Comparison of ENCODE assay signal across 30 cellular contexts in the genomic region with DNA sequence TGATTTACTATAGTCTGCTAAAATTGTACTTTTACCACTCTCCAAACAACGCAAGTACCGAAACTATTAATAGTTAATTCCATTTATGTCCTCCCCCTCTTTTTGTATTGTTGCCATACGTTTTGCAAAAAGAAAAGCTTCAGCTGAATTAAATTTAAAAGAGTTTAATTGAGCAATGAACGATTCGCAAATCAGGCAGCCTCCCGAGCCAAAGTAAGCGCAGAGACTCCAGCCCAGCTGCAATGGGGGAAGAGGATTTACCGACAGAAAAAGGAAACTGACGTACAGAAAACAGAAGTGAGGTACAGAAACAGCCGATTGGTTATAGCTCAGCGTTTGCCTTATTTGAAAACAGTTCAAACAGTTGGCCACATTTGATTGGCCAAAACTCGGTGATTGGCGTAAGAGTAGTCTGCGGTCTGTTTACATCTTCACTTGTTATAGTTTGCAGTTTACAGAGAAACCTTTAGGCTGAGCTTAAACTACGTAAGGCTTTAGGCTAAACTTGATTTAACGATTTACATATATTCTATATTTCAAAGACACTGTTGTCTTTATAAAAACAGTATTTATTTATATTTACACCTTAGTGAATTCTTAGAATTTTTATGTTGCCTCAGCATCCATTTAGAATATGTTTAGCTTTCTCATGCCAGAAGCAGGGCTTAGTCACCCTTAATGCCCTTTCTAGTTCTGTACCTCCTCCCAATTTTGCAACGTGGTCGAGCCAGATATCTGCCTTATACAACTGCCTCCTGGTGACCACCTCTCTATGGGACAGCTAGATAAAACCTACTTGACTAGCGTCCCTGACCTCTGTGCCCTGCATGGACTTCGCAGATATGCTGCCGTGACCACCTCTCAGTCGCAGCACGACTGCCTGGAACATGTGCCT. TPM values are rescaled to one million over a fixed set of nuclear protein-coding genes. Genes with fewer than 3 reads are reported as not detected.
DNase-seq lines count a peak whose midpoint lies in the region; ATAC-seq and TF ChIP-seq lines count a peak whose summit lies in the region.
"Had no signal": no experiment of that assay in that cellular context is flagged by ENCODE, and none has a peak within 500 bp of the region (broad histone marks: within the 10 kb centered on the region; RNA-seq: fewer than 3 reads in every experiment).

No MANE protein-coding gene starts in this region.

- H3K27ac ChIP-seq in GM23248 (no peak overlapping the region), SK-N-SH (ENCODE audit: low read depth in 2 of 2, low read length in 1 of 2) (no peak overlapping the region)
- H3K27ac ChIP-seq in CD4-positive, alpha-beta T cell (ENCODE audit: low read depth, low read length) = no peak overlapping the region
- H3K27ac ChIP-seq: BLaER1, lower lobe of right lung, pancreas, right atrium auricular region, tibial nerve had no signal

- 33 to 37% methylated on average over 23 of the region's 23 CpGs for WGBS in GM23248 (ENCODE audit: low coverage in 1 of 2, low lambda C conversion rate in 2 of 2, missing lambda C conversion rate in 2 of 2), 2 experiments
- WGBS in SK-N-SH (ENCODE audit: low lambda C conversion rate) = 16% methylated on average over 23 of the region's 23 CpGs

- intact Hi-C loops in CD4-positive, alpha-beta T cell (cut with DNase I, micrococcal nuclease) = no loop called here

- no peaks in the 10 kb centered on the region for H3F3A ChIP-seq in GM23248 (ENCODE audit: insufficient read depth)
- no peaks in the 10 kb centered on the region for H3F3A ChIP-seq in SK-N-SH (replicated peaks; ENCODE audit: insufficient read depth)

- H3K79me2 ChIP-seq in GM23248 (ENCODE audit: insufficient read depth) (no peaks in the 10 kb centered on the region), SK-N-SH (ENCODE audit: insufficient read depth) (no peaks in the 10 kb centered on the region)

- peak overlapping the region; percentile 18; the same call in 1 of the 2 replicates for H3K9ac ChIP-seq in GM23248
- H3K9ac ChIP-seq in SK-N-SH = no peak overlapping the region
- H3K9ac ChIP-seq: BLaER1 had no signal

- no peaks in the 10 kb centered on the region for H3K9me2 ChIP-seq in GM23248 (ENCODE audit: insufficient read depth)
- H3K9me2 ChIP-seq in SK-N-SH = no peaks in the 10 kb centered on the region

- TF ChIP-seq CTCF in AG09309 (IDR thresholded peaks at IDR 0.05; ENCODE audit: control insufficient read depth, insufficient read depth, low read depth, low read length, missing control alignments) (no peak), SK-N-SH (IDR thresholded peaks at IDR 0.05) (no peak), omental fat pad (IDR thresholded peaks at IDR 0.05) (no peak)
- TF ChIP-seq CTCF in CD4-positive, alpha-beta T cell (IDR thresholded peaks at IDR 0.05) = no peak

- DNase-seq in AG09309 (ENCODE audit: low read depth) = peak; percentile 23
- peak; percentile 40 for DNase-seq in GM23248
- no peak for DNase-seq in SK-N-SH
- DNase-seq in fibroblast of gingiva (ENCODE audit: low read depth) = peak; percentile 22
- no peak for DNase-seq in CD4-positive, alpha-beta T cell
- no peak for DNase-seq in AG08395 (ENCODE audit: low spot score)
- no peak for DNase-seq in omental fat pad (ENCODE audit: low spot score)
- no peak for DNase-seq in NCI-H146 (lab: John Stamatoyannopoulos, UW)
- DNase-seq: activated CD4-positive, alpha-beta T cell treated with anti-CD3 and anti-CD28 coated beads, Interleukin-2, amount 50 U/mL, for 1 hour; activated CD8-positive, alpha-beta memory T cell treated with anti-CD3 and anti-CD28 coated beads, Interleukin-2, amount 10 ng/mL, durations not matched to agents 7 days and 5 days; activated naive CD8-positive, alpha-beta T cell treated with anti-CD3 and anti-CD28 coated beads, Interleukin-2, amount 50 U/mL, for 24 hours; activated T-cell treated with anti-CD3 and anti-CD28 coated beads, Interleukin-2, amount 50 U/mL, for 48 hours; central memory CD4-positive, alpha-beta T cell; lower lobe of right lung; NCI-H2081 treated with DMSO at 0.1 percent for 48 hours; NCI-H345; pancreas; stimulated activated CD4-positive, alpha-beta T cell treated with anti-CD3 and anti-CD28 coated beads, Interleukin-2, amount 100 ng/mL, for 24 hours had no signal

- H3K9me3 Mint-ChIP-seq in CD4-positive, alpha-beta T cell = peaks cover 3% of the 10 kb centered on the region
- H3K9me3 Mint-ChIP-seq: activated naive CD8-positive, alpha-beta T cell treated with anti-CD3 and anti-CD28 coated beads, Interleukin-2, amount 50 U/mL, for 24 hours; IgD-negative memory B cell had no signal

- no peaks in the 10 kb centered on the region for H3K36me3 Mint-ChIP-seq in CD4-positive, alpha-beta T cell (ENCODE audit: low read depth)
- H3K36me3 Mint-ChIP-seq: activated CD8-positive, alpha-beta memory T cell treated with anti-CD3 and anti-CD28 coated beads, Interleukin-2, amount 10 ng/mL, durations not matched to agents 7 days and 5 days; WTC11 had no signal

- no peaks in the 10 kb centered on the region for H3K27me3 ChIP-seq in GM23248 (replicated peaks; ENCODE audit: insufficient read depth)
- no peaks in the 10 kb centered on the region; the same call in 1 of the 2 replicates for H3K27me3 ChIP-seq in SK-N-SH (ENCODE audit: insufficient read depth)
- no peaks in the 10 kb centered on the region for H3K27me3 ChIP-seq in CD4-positive, alpha-beta T cell (ENCODE audit: control insufficient read depth, insufficient read depth, low read length)
- H3K27me3 ChIP-seq: BLaER1, right atrium auricular region, tibial nerve had no signal

- TF ChIP-seq RAD21 in SK-N-SH (IDR thresholded peaks at IDR 0.05; ENCODE audit: low read length) = no peak

- H3K4me1 Mint-ChIP-seq in CD4-positive, alpha-beta T cell (ENCODE audit: low read depth) = no peaks in the 10 kb centered on the region
- H3K4me1 Mint-ChIP-seq: activated CD8-positive, alpha-beta memory T cell treated with anti-CD3 and anti-CD28 coated beads, Interleukin-2, amount 10 ng/mL, durations not matched to agents 7 days and 5 days; activated naive CD8-positive, alpha-beta T cell treated with anti-CD3 and anti-CD28 coated beads, Interleukin-2, amount 50 U/mL, for 24 hours had no signal

- H3K4me2 ChIP-seq in GM23248 (ENCODE audit: unreplicated experiment) = peak overlapping the region; percentile 69
- peak overlapping the region; percentile 65 for H3K4me2 ChIP-seq in SK-N-SH
- H3K4me2 ChIP-seq: BLaER1, smooth muscle cell had no signal

- H3K4me3 ChIP-seq in AG09309 (ENCODE audit: control insufficient read depth, low read depth, low read length) (peak overlapping the region; percentile 15), GM23248 (peak overlapping the region; percentile 66), SK-N-SH (ENCODE audit: low read depth in 2 of 2, low read length in 1 of 2) (peak overlapping the region; percentile 27 to 53; a peak in 3 of 4 replicates)
- H3K4me3 ChIP-seq: BLaER1, lower lobe of right lung, pancreas, right atrium auricular region, smooth muscle cell, tibial nerve had no signal

- H3K36me3 ChIP-seq in GM23248 (ENCODE audit: low read depth) = no peaks in the 10 kb centered on the region
- no peaks in the 10 kb centered on the region for H3K36me3 ChIP-seq in SK-N-SH (replicated peaks in 1 of 2; ENCODE audit: control insufficient read depth in 1 of 2, insufficient read depth in 2 of 2, low read length in 1 of 2)
- H3K36me3 ChIP-seq: BLaER1, lower lobe of right lung, pancreas, right atrium auricular region, tibial nerve had no signal

- POLR2A ChIA-PET in SK-N-SH (lab: Yijun Ruan, JAX) = no interaction called here
- POLR2A ChIA-PET in CD4-positive, alpha-beta T cell (lab: Charles Lee) = no interaction called here

- H2AFZ ChIP-seq in GM23248 (peak overlapping the region; percentile 76), SK-N-SH (ENCODE audit: low read depth) (peak overlapping the region; percentile 50; the same call in 1 of the 2 replicates)

- no peak overlapping the region for H3K27ac Mint-ChIP-seq in CD4-positive, alpha-beta T cell
- H3K27ac Mint-ChIP-seq: activated CD8-positive, alpha-beta memory T cell treated with anti-CD3 and anti-CD28 coated beads, Interleukin-2, amount 10 ng/mL, durations not matched to agents 7 days and 5 days; activated naive CD8-positive, alpha-beta T cell treated with anti-CD3 and anti-CD28 coated beads, Interleukin-2, amount 50 U/mL, for 24 hours; WTC11 had no signal

- CTCF ChIA-PET in SK-N-SH (lab: Yijun Ruan, JAX) = interaction anchor here (1.5 kb wide), 1 partner anchor 21 kb away, joined by 4 read pairs; no protein-coding TSS in a partner anchor
- CTCF ChIA-PET in CD4-positive, alpha-beta T cell (lab: Charles Lee) = interaction anchor here (0.6 kb wide), 1 partner anchor 734 kb away, joined by 3 read pairs; no protein-coding TSS in a partner anchor

- H3K4me3 Mint-ChIP-seq in CD4-positive, alpha-beta T cell = no peak overlapping the region
- H3K4me3 Mint-ChIP-seq: activated CD8-positive, alpha-beta memory T cell treated with anti-CD3 and anti-CD28 coated beads, Interleukin-2, amount 10 ng/mL, durations not matched to agents 7 days and 5 days; activated naive CD8-positive, alpha-beta T cell treated with anti-CD3 and anti-CD28 coated beads, Interleukin-2, amount 50 U/mL, for 24 hours; IgD-negative memory B cell; WTC11 had no signal

- H3K4me1 ChIP-seq in GM23248 (ENCODE audit: insufficient read depth) (no peaks in the 10 kb centered on the region), SK-N-SH (ENCODE audit: control insufficient read depth in 1 of 2, insufficient read depth in 2 of 2, low read depth in 1 of 2, low read length in 1 of 2) (peaks cover 0 to 3% of the 10 kb centered on the region in 2 experiments; a peak in 1 of 4 replicates)
- H3K4me1 ChIP-seq: BLaER1, lower lobe of right lung, pancreas, right atrium auricular region, tibial nerve had no signal

- H4K20me1 ChIP-seq in GM23248 (ENCODE audit: insufficient read depth) (no peaks in the 10 kb centered on the region), SK-N-SH (ENCODE audit: insufficient read depth) (no peaks in the 10 kb centered on the region)
- H4K20me1 ChIP-seq: BLaER1 had no signal

- H3K9me3 ChIP-seq in GM23248 (ENCODE audit: low read depth) (no peaks in the 10 kb centered on the region), SK-N-SH (no peaks in the 10 kb centered on the region)
- H3K9me3 ChIP-seq in CD4-positive, alpha-beta T cell (ENCODE audit: control insufficient read depth, low read length) = no peaks in the 10 kb centered on the region
- H3K9me3 ChIP-seq: BLaER1, lower lobe of right lung, pancreas, right atrium auricular region, tibial nerve had no signal

- no peak for TF ChIP-seq EP300 in SK-N-SH (IDR thresholded peaks at IDR 0.05; ENCODE audit: borderline replicate concordance in 1 of 2, low read depth in 1 of 2, low read length in 1 of 2)

- H3K27me3 Mint-ChIP-seq in CD4-positive, alpha-beta T cell = no peaks in the 10 kb centered on the region
- H3K27me3 Mint-ChIP-seq: activated naive CD8-positive, alpha-beta T cell treated with anti-CD3 and anti-CD28 coated beads, Interleukin-2, amount 50 U/mL, for 24 hours; IgD-negative memory B cell had no signal

- ATAC-seq in CD4-positive, alpha-beta T cell (ENCODE audit: poor library complexity) = no peak
- ATAC-seq in omental fat pad (ENCODE audit: low FRiP score) = no peak
- ATAC-seq: activated CD8-positive, alpha-beta memory T cell treated with anti-CD3 and anti-CD28 coated beads, Interleukin-2, amount 10 ng/mL, durations not matched to agents 7 days and 5 days; activated naive CD8-positive, alpha-beta T cell treated with anti-CD3 and anti-CD28 coated beads, Interleukin-2, amount 50 U/mL, for 24 hours; esophagus mucosa; lower lobe of right lung; pancreas had no signal

- in situ Hi-C loops in GM23248 (cut with MboI) = no loop called here

RNA-seq across cellular contexts. Expression of a gene that starts 23.8 kb away (rescaled TPM):
- total RNA-seq in GM23248 (2014; rRNA removed; shearing (Covaris generic)) = not detected in 2 replicates
- polyA plus RNA-seq in GM23248 (2016; fragmentation: Nextera tagmentation; extraction: Ambion mirVana) (not detected in 2 replicates), SK-N-SH (2012; rRNA removed) (not detected in 2 replicates)
- not detected in 2 replicates for polyA plus RNA-seq in SK-N-SH (2012; cell fraction: cytosol; rRNA removed)
- not detected in 2 replicates for polyA plus RNA-seq in SK-N-SH (2012; cell fraction: nucleus; rRNA removed)
- total RNA-seq in CD4-positive, alpha-beta T cell = 1 to 10 TPM; 2.8 to 3.1 TPM
- 10 to 100 TPM in 3 of 4 donors, 1 to 10 TPM in 1; 9.1 to 29.2 (median 21.8) TPM for total RNA-seq in omental fat pad
- total RNA-seq: A172, Daoy, glomerular endothelial cell, M059J, smooth muscle cell had no signal
- polyA plus RNA-seq: neural cell had no signal

Comparison
In these comparisons a context has a peak if more than half of its experiments do, and no peak if none do; other contexts are left out.
1. DNase-seq: peak in AG09309 (single experiment), GM23248 (single experiment) and fibroblast of gingiva (single experiment); none in SK-N-SH (single experiment), CD4-positive, alpha-beta T cell (0 of 10), AG08395 (single experiment), omental fat pad (single experiment) and NCI-H146 (single experiment).
2. H3K4me3 ChIP-seq: peak in every context shown above with its lines; median percentile 66 in GM23248; 40 in SK-N-SH; 15 in AG09309.